ENCODE assay signal across 10 cellular contexts in the genomic region with DNA sequence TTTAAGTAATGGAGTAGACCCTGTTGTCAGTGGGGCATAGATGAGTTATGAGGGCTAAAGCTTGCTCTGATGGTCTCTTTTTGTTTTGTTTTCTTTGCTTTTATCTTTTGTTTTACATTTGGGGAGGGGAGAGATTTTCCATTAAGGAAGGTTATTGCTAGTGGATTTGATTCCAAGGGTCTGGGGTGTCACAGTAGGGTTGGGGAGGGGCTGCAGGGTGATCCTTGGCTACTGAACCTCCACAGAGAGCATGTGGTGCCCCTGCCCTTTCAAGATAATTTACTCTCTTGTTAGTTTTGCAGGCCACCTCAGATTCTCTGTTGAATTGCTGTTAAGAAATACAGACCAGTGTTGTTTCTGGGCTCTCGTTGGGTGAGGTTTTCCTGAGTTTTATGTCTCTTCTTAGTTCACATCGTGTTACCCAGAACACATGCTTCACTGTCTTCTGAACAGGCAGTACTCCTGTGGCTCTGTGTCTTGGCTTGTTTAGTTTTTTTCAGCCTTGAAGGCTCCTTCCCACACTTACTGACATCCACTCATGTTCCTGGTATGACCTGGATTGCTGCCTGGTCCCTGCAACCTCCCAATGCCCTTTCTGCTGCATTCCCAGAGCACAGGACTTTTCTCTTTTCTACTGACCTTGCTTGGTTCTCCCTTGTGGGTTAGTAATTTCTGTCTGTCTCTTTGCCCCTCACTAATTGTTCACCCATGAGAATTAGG. TPM values are rescaled to one million over a fixed set of nuclear protein-coding genes. Genes with fewer than 3 reads are reported as not detected.
DNase-seq lines count a peak whose midpoint lies in the region; ATAC-seq, FAIRE-seq and TF ChIP-seq lines count a peak whose summit lies in the region.
"Had no signal": no experiment of that assay in that cellular context is flagged by ENCODE, and none has a peak within 500 bp of the region (broad histone marks: within the 10 kb centered on the region; RNA-seq: fewer than 3 reads in every experiment).

No MANE protein-coding gene starts in this region.

- peaks cover 89% of the 10 kb centered on the region for H3K79me2 ChIP-seq in astrocyte (ENCODE audit: insufficient read depth, low read length)

- H3K27me3 Mint-ChIP-seq in astrocyte (ENCODE audit: low read depth, unreplicated experiment): no peaks in the 10 kb centered on the region
- H3K27me3 Mint-ChIP-seq: stimulated activated naive B cell treated with anti-CD40 and anti-IgM and Interleukin-4, amounts not matched to agents 10 μg/mL and 1 μg/mL and 100 μg/mL, for 72 hours had no signal

- H3K36me3 ChIP-seq in astrocyte (ENCODE audit: insufficient read depth, low read length) (peaks cover 2% of the 10 kb centered on the region), Peyer's patch (peaks cover 0 to 3% (median 0%) of the 10 kb centered on the region in 3 donors)

- intact Hi-C loops in right cardiac atrium (cut with DNase I): no loop called here

- TF ChIP-seq CTCF in astrocyte (IDR thresholded peaks at IDR 0.05; ENCODE audit: insufficient read depth, low read depth, low read length): no peak
- no peak for TF ChIP-seq CTCF in Peyer's patch (IDR thresholded peaks at IDR 0.05)

- DNase-seq in H54 (ENCODE audit: insufficient read length, low spot score) (peak; percentile 34), astrocyte (ENCODE audit: low read depth) (peak; percentile 93), right cardiac atrium (peak; percentile 58 to 71 (median 61)), NCI-H2081 (lab: John Stamatoyannopoulos, UW) (no peak), Peyer's patch (no peak), urothelium cell line (ENCODE audit: low spot score) (no peak)
- peak in 1 of 2 donors; percentile 45 for DNase-seq in stimulated activated effector memory CD8-positive, alpha-beta T cell treated with anti-CD3 and anti-CD28 coated beads, Interleukin-12 subunit alpha, Interleukin-12 subunit beta, amount 100 ng/mL, for 72 hours (ENCODE audit: low spot score in 2 of 2)
- DNase-seq: stimulated activated naive B cell treated with anti-CD40 and anti-IgM and Interleukin-4, amounts not matched to agents 10 μg/mL and 1 μg/mL and 100 μg/mL, for 72 hours had no signal

- peaks cover 25% of the 10 kb centered on the region for H3K4me1 ChIP-seq in astrocyte (ENCODE audit: insufficient read depth, low read length)
- peaks cover 9% of the 10 kb centered on the region for H3K4me1 ChIP-seq in right cardiac atrium (ENCODE audit: control insufficient read depth, insufficient read depth, low read length)
- peaks cover 0 to 26% (median 0%) of the 10 kb centered on the region in 4 donors for H3K4me1 ChIP-seq in Peyer's patch

- ATAC-seq in right cardiac atrium: peak; percentile 21 to 27
- ATAC-seq in stimulated activated effector memory CD8-positive, alpha-beta T cell treated with anti-CD3 and anti-CD28 coated beads, Interleukin-12 subunit alpha, Interleukin-12 subunit beta, amount 100 ng/mL, for 72 hours: no peak
- ATAC-seq in HG02678 (IDR thresholded peaks at IDR 0.05; ENCODE audit: unreplicated experiment): no peak
- ATAC-seq: stimulated activated naive B cell treated with anti-CD40 and anti-IgM and Interleukin-4, amounts not matched to agents 10 μg/mL and 1 μg/mL and 100 μg/mL, for 72 hours had no signal

- peaks cover 3% of the 10 kb centered on the region for H3K36me3 Mint-ChIP-seq in astrocyte (ENCODE audit: low read depth, unreplicated experiment)
- peaks cover 18% of the 10 kb centered on the region for H3K36me3 Mint-ChIP-seq in stimulated activated effector memory CD8-positive, alpha-beta T cell treated with anti-CD3 and anti-CD28 coated beads, Interleukin-12 subunit alpha, Interleukin-12 subunit beta, amount 100 ng/mL, for 72 hours

- H3K9ac ChIP-seq in astrocyte (ENCODE audit: low read length): peak overlapping the region; percentile 71

- peaks cover 21% of the 10 kb centered on the region for H3K4me1 Mint-ChIP-seq in astrocyte (ENCODE audit: low read depth, unreplicated experiment)
- H3K4me1 Mint-ChIP-seq in stimulated activated effector memory CD8-positive, alpha-beta T cell treated with anti-CD3 and anti-CD28 coated beads, Interleukin-12 subunit alpha, Interleukin-12 subunit beta, amount 100 ng/mL, for 72 hours: peaks cover 57% of the 10 kb centered on the region

- H3K9me3 Mint-ChIP-seq in astrocyte (ENCODE audit: unreplicated experiment): no peaks in the 10 kb centered on the region
- H3K9me3 Mint-ChIP-seq in stimulated activated effector memory CD8-positive, alpha-beta T cell treated with anti-CD3 and anti-CD28 coated beads, Interleukin-12 subunit alpha, Interleukin-12 subunit beta, amount 100 ng/mL, for 72 hours: no peaks in the 10 kb centered on the region
- H3K9me3 Mint-ChIP-seq: stimulated activated naive B cell treated with anti-CD40 and anti-IgM and Interleukin-4, amounts not matched to agents 10 μg/mL and 1 μg/mL and 100 μg/mL, for 72 hours had no signal

- H3K27ac ChIP-seq in astrocyte (ENCODE audit: low read depth, low read length) (peak overlapping the region; percentile 66), right cardiac atrium (ENCODE audit: low read length) (peak overlapping the region; percentile 97), Peyer's patch (peak overlapping the region in 1 of 4 donors; percentile 36)

- TF ChIP-seq POLR2A in H54 (IDR thresholded peaks at IDR 0.05; ENCODE audit: low read depth, low read length): no peak
- no peak for TF ChIP-seq POLR2A in Peyer's patch (IDR thresholded peaks at IDR 0.05)

- no peaks in the 10 kb centered on the region for H3K27me3 ChIP-seq in astrocyte (ENCODE audit: insufficient read depth, low read length)
- no peaks in the 10 kb centered on the region for H3K27me3 ChIP-seq in right cardiac atrium (ENCODE audit: control insufficient read depth, insufficient read depth)
- H3K27me3 ChIP-seq in Peyer's patch: no peaks in the 10 kb centered on the region

- H3K4me3 ChIP-seq in astrocyte (ENCODE audit: insufficient read depth, low read depth, low read length) (peak overlapping the region; percentile 25), right cardiac atrium (ENCODE audit: low read length) (no peak overlapping the region), Peyer's patch (no peak overlapping the region)

- H3K9me3 ChIP-seq in astrocyte (ENCODE audit: insufficient read depth, low read depth, low read length): no peaks in the 10 kb centered on the region
- H3K9me3 ChIP-seq in right cardiac atrium (ENCODE audit: control insufficient read depth, low read length): no peaks in the 10 kb centered on the region
- no peaks in the 10 kb centered on the region for H3K9me3 ChIP-seq in Peyer's patch

- H4K20me1 ChIP-seq in astrocyte (ENCODE audit: insufficient read depth, low read length): peaks cover 39% of the 10 kb centered on the region

- no peak overlapping the region for H2AFZ ChIP-seq in astrocyte (ENCODE audit: low read depth, low read length)

- WGBS in right cardiac atrium: 42% methylated on average over 2 of the region's 2 CpGs

- peak overlapping the region; percentile 77 for H3K27ac Mint-ChIP-seq in astrocyte (ENCODE audit: unreplicated experiment)
- H3K27ac Mint-ChIP-seq in stimulated activated effector memory CD8-positive, alpha-beta T cell treated with anti-CD3 and anti-CD28 coated beads, Interleukin-12 subunit alpha, Interleukin-12 subunit beta, amount 100 ng/mL, for 72 hours: peak overlapping the region; percentile 30
- H3K27ac Mint-ChIP-seq: stimulated activated naive B cell treated with anti-CD40 and anti-IgM and Interleukin-4, amounts not matched to agents 10 μg/mL and 1 μg/mL and 100 μg/mL, for 72 hours had no signal

- peak overlapping the region; percentile 73 for H3K4me2 ChIP-seq in astrocyte (ENCODE audit: low read length)

- H3K4me3 Mint-ChIP-seq in astrocyte (ENCODE audit: unreplicated experiment): peak overlapping the region; percentile 23
- peak overlapping the region; percentile 0 for H3K4me3 Mint-ChIP-seq in stimulated activated effector memory CD8-positive, alpha-beta T cell treated with anti-CD3 and anti-CD28 coated beads, Interleukin-12 subunit alpha, Interleukin-12 subunit beta, amount 100 ng/mL, for 72 hours
- H3K4me3 Mint-ChIP-seq: stimulated activated naive B cell treated with anti-CD40 and anti-IgM and Interleukin-4, amounts not matched to agents 10 μg/mL and 1 μg/mL and 100 μg/mL, for 72 hours had no signal

- peak; percentile 91 for FAIRE-seq in H54 (lab: Jason Lieb, UNC)
- FAIRE-seq in astrocyte (lab: Jason Lieb, UNC): peak; percentile 60
- no peak for FAIRE-seq in urothelium cell line (lab: Jason Lieb, UNC)
- FAIRE-seq: GM18507 had no signal

RNA-seq across cellular contexts. Expression of gene KIFBP, which starts 4.3 kb away (rescaled TPM):
- total RNA-seq in astrocyte (34.9 and 39.2 TPM in 2 replicates), right cardiac atrium (10 to 100 TPM; 31.6 to 36.9 (median 35.1) TPM), Peyer's patch (10 to 100 TPM; 13.1 to 20.7 (median 19.9) TPM)
- 29.2 TPM for polyA plus RNA-seq in right cardiac atrium

RNA-seq across cellular contexts. Expression of gene DDX21, which starts 36.9 kb away (rescaled TPM):
- 116 and 125 TPM in 2 replicates for total RNA-seq in astrocyte
- 10 to 100 TPM; 18.6 to 44.0 (median 21.5) TPM for total RNA-seq in right cardiac atrium
- polyA plus RNA-seq in right cardiac atrium: 9.4 TPM
- total RNA-seq in Peyer's patch: 10 to 100 TPM; 17.8 to 50.3 (median 20.6) TPM

Comparison
In these comparisons a context has a peak if more than half of its experiments do, and no peak if none do; other contexts are left out.
1. DNase-seq: peak in H54 (single experiment), astrocyte (single experiment) and right cardiac atrium (3 of 3); none in NCI-H2081 (0 of 2), Peyer's patch (0 of 3) and urothelium cell line (single experiment).
2. ATAC-seq: peak in right cardiac atrium (2 of 2); none in stimulated activated effector memory CD8-positive, alpha-beta T cell treated with anti-CD3 and anti-CD28 coated beads, Interleukin-12 subunit alpha, Interleukin-12 subunit beta, amount 100 ng/mL, for 72 hours (single experiment) and HG02678 (single experiment).